8 cellular contexts compared by ENCODE assay signal in the genomic region with DNA sequence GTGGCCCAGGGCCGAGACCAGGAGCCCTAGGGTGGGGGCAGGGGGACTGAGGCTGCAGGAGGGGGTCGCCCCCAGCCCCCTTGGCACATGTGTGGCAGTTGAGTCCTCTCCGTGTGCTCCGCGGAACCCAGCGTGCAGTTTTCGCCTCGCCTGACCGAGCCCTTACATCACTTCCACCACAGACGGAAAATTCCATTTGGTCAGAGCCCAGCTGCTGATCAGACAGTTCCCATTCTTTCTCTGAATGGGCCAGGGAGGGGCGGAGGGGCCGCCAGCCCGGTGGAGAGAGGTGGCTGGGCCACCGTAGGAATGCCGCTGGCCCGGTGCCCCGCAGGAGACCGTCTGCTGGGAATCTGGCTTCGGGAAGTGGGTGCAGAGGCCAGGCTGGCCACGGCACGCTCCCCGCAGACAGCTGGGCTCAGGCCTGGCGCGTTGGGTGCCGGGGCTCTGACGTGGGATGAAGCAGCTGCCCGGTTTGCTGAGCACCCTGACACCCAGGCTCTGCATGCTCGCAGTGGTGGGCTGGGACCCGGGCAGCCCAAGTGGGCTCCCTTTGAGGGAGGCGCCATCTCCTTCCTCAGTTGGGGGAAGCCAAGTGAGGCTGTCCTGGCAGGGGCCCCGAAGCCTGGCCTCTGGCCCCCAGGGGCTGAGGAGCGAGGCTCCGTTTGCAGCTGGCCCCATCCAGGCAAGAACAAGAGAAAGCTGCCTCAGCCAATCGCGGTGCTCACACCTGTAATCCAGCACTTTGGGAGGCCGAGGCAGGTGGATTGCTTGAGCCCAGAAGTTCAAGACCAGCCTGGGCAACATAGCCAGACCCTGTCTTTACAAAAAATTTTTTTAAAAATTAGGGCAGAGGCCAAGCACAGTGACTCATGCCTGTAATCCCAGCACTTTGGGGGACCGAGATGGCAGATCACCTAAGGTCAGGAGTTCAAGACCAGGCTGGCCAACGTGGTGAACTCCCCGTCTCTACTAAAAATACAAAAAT. TPM values are rescaled to one million over a fixed set of nuclear protein-coding genes. Genes with fewer than 3 reads are reported as not detected.
A peak's percentile ranks its signal among the peaks of the same experiment; 100 is the strongest.
DNase-seq lines count a peak whose midpoint lies in the region; ATAC-seq and TF ChIP-seq lines count a peak whose summit lies in the region.

No MANE protein-coding gene starts in this region.

- peak overlapping the region; percentile 64 for H3K4me2 ChIP-seq in mammary epithelial cell (ENCODE audit: insufficient read depth, low read depth, low read length)

- ATAC-seq in GM18868 (IDR thresholded peaks at IDR 0.05; ENCODE audit: unreplicated experiment) (peak; percentile 49), HG03520 (IDR thresholded peaks at IDR 0.05; ENCODE audit: unreplicated experiment) (no peak)

- H3K4me3 ChIP-seq in MG63 (0 out of 2 replicates have a peak overlapping the region, but pooled peaks have one; percentile 3), mammary epithelial cell (replicated peaks in 1 of 3; ENCODE audit: insufficient read depth in 1 of 3, low read depth in 2 of 3, low read length in 3 of 3) (no peak overlapping the region), skeletal muscle cell (ENCODE audit: low read depth, low read length) (no peak overlapping the region)

- H3K27ac ChIP-seq in mammary epithelial cell (ENCODE audit: insufficient read depth, low read depth, low read length) = no peak overlapping the region

- no peaks in the 10 kb centered on the region for H4K20me1 ChIP-seq in mammary epithelial cell (ENCODE audit: insufficient read depth, low read length)

- no peaks in the 10 kb centered on the region for H3K27me3 ChIP-seq in MG63
- H3K27me3 ChIP-seq in mammary epithelial cell (ENCODE audit: insufficient read depth, low read length) = no peaks in the 10 kb centered on the region

- CTCF ChIA-PET in mammary epithelial cell (lab: Charles Lee; ENCODE audit: low non-redundant PET) = no interaction called here

- WGBS in mammary epithelial cell (ENCODE audit: low coverage, missing lambda C conversion rate) = 24% methylated on average over 30 of the region's 39 CpGs

- H3K9me3 ChIP-seq in MG63 = no peaks in the 10 kb centered on the region
- no peaks in the 10 kb centered on the region for H3K9me3 ChIP-seq in mammary epithelial cell (replicated peaks; ENCODE audit: insufficient read depth, low read length)

- DNase-seq in MG63 (peak; percentile 98), mammary epithelial cell (peak; percentile 76), iPS-NIHi7 (ENCODE audit: extremely low spot score) (peak; percentile 78), skeletal muscle cell (ENCODE audit: low read depth) (peak; percentile 80), NCI-H128 (lab: John Stamatoyannopoulos, UW; ENCODE audit: unreplicated experiment) (no peak), NCI-H69 (lab: John Stamatoyannopoulos, UW) (no peak)

- no TSS peak for BruUV-seq in mammary epithelial cell (replicated peaks; lab: Mats Ljungman, UMichigan)

- intact Hi-C loops in mammary epithelial cell (cut with micrococcal nuclease) = no loop called here

- H3K4me1 ChIP-seq in mammary epithelial cell (ENCODE audit: insufficient read depth, low read length) = peaks cover 22% of the 10 kb centered on the region

- H3K79me2 ChIP-seq in mammary epithelial cell (ENCODE audit: insufficient read depth, low read length) = peaks cover 60% of the 10 kb centered on the region

- dilution Hi-C loops in mammary epithelial cell (cut with HindIII; ENCODE audit: low sequenced_read_pairs) = no loop called here

- in situ Hi-C loops in mammary epithelial cell (cut with MboI; ENCODE audit: low sequenced_read_pairs in 2 of 2) = no loop called here

- H3K9ac ChIP-seq in mammary epithelial cell (ENCODE audit: insufficient read depth, low read length) = no peak overlapping the region

- H2AFZ ChIP-seq in mammary epithelial cell (ENCODE audit: low read depth, low read length) = peak overlapping the region; percentile 64

- TF ChIP-seq CTCF in mammary epithelial cell (conservative IDR thresholded peaks at IDR 0.05 in 1 of 2, IDR thresholded peaks at IDR 0.05 in 1 of 2; ENCODE audit: extremely low read depth in 1 of 2, insufficient read depth in 1 of 2, low read depth in 1 of 2, low read length in 2 of 2) = no peak

- H3K36me3 ChIP-seq in MG63 = peaks cover 3% of the 10 kb centered on the region
- H3K36me3 ChIP-seq in mammary epithelial cell (ENCODE audit: insufficient read depth, low read length) = no peaks in the 10 kb centered on the region

RNA-seq across cellular contexts. Expression of gene TTYH3, which starts 9.9 kb away (rescaled TPM):
- total RNA-seq in MG63 (2014; rRNA removed; shearing (Covaris generic); ENCODE audit: low replicate concordance) = 15.8 and 29.8 TPM in 2 replicates
- 10 to 100 TPM; 13.2 to 45.8 TPM for total RNA-seq in mammary epithelial cell
- polyA plus RNA-seq in mammary epithelial cell = 25.9 TPM
- 20.2 TPM for polyA minus RNA-seq in mammary epithelial cell

RNA-seq across cellular contexts. Expression of gene AMZ1, which starts 46.3 kb away (rescaled TPM):
- 0.03 TPM in 1 of 2 replicates, not detected in the other for total RNA-seq in MG63 (2014; rRNA removed; shearing (Covaris generic); ENCODE audit: low replicate concordance)
- total RNA-seq in mammary epithelial cell = under 1 TPM; 0.42 to 0.50 TPM
- polyA plus RNA-seq in mammary epithelial cell = 0.15 TPM
- 0.98 TPM for polyA minus RNA-seq in mammary epithelial cell

Comparison
In these comparisons a context has a peak if more than half of its experiments do, and no peak if none do; other contexts are left out.
1. DNase-seq: peak in MG63 (single experiment), mammary epithelial cell (single experiment), iPS-NIHi7 (single experiment) and skeletal muscle cell (single experiment); none in NCI-H128 (single experiment) and NCI-H69 (single experiment).